In the genomic region with DNA sequence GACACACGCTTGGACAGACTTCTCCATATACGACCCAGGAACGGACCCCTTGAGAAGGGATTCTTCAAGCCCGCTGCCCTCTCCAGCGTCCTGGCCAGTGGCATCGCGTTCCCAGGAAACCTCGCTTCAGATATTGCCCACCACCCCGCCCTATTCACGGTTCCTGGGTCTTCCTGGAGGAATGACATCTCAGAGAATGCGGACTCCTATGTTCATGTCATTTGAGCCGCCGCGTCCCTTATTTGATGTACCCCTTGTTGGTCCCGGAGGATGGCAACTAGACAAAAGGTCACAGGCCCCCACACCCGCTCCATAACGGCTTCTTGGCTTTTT, we compare ENCODE assay signal across 7 cellular contexts. TPM values are rescaled to one million over a fixed set of nuclear protein-coding genes. Genes with fewer than 3 reads are reported as not detected.
DNase-seq lines count a peak whose midpoint lies in the region; ATAC-seq and TF ChIP-seq lines count a peak whose summit lies in the region.

No MANE protein-coding gene starts in this region.

- H3K27ac Mint-ChIP-seq in T-helper 2 cell treated with Interferon-gamma antibody and Interleukin-4, amounts not matched to agents 5 μg/mL and 100 μg/mL, for 36 hours, result peak overlapping the region; percentile 73

- H3K36me3 ChIP-seq in gastrocnemius medialis, result no peaks in the 10 kb centered on the region

- no peak for DNase-seq in HFF-Myc (ENCODE audit: extremely low read depth, low read depth)
- peak; percentile 6 for DNase-seq in T-helper 2 cell treated with Interferon-gamma antibody and Interleukin-4, amounts not matched to agents 5 μg/mL and 100 μg/mL, for 36 hours (ENCODE audit: low spot score)
- no peak for DNase-seq in foreskin fibroblast
- no peak for DNase-seq in gastrocnemius medialis
- no peak for DNase-seq in NCI-H2029 treated with DMSO at 0.1 percent for 48 hours (lab: John Stamatoyannopoulos, UW)
- DNase-seq in HCEC 1CT, result no peak

- ATAC-seq in gastrocnemius medialis (peak in 1 of 2 donors; percentile 8), HG03520 (IDR thresholded peaks at IDR 0.05; ENCODE audit: unreplicated experiment) (no peak)

- peak overlapping the region; percentile 93 to 97 (median 96) for H3K27ac ChIP-seq in gastrocnemius medialis

- H3K27me3 ChIP-seq in gastrocnemius medialis, result no peaks in the 10 kb centered on the region

- peaks cover 18 to 22% of the 10 kb centered on the region in 2 donors for H3K4me1 ChIP-seq in gastrocnemius medialis

- peaks cover 2% of the 10 kb centered on the region for H3K27me3 Mint-ChIP-seq in T-helper 2 cell treated with Interferon-gamma antibody and Interleukin-4, amounts not matched to agents 5 μg/mL and 100 μg/mL, for 36 hours (ENCODE audit: low read depth)

- in situ Hi-C loops in gastrocnemius medialis (cut with MboI; ENCODE audit: low sequenced_read_pairs in 4 of 4), result no loop called here

- intact Hi-C loops in gastrocnemius medialis (cut with DNase I; ENCODE audit: low total_unique reads), result no loop called here

- peaks cover 39% of the 10 kb centered on the region for H3K4me1 Mint-ChIP-seq in T-helper 2 cell treated with Interferon-gamma antibody and Interleukin-4, amounts not matched to agents 5 μg/mL and 100 μg/mL, for 36 hours (ENCODE audit: low read depth)

- TF ChIP-seq CTCF in HFF-Myc (IDR thresholded peaks at IDR 0.05; ENCODE audit: low read depth, low read length, missing control alignments) (no peak), foreskin fibroblast (IDR thresholded peaks at IDR 0.05; ENCODE audit: low read depth, low read length) (no peak), gastrocnemius medialis (IDR thresholded peaks at IDR 0.05 in 4 of 5, conservative IDR thresholded peaks at IDR 0.05 in 1 of 5) (no peak)

- H3K36me3 Mint-ChIP-seq in T-helper 2 cell treated with Interferon-gamma antibody and Interleukin-4, amounts not matched to agents 5 μg/mL and 100 μg/mL, for 36 hours (ENCODE audit: low read depth), result peaks cover 10% of the 10 kb centered on the region

- H3K4me3 ChIP-seq in HFF-Myc (replicated peaks; ENCODE audit: low read depth, low read length), result peak overlapping the region; percentile 70
- peak overlapping the region; percentile 94 to 95 for H3K4me3 ChIP-seq in foreskin fibroblast (ENCODE audit: low read depth in 1 of 2, low read length in 2 of 2)
- H3K4me3 ChIP-seq in gastrocnemius medialis, result peak overlapping the region; percentile 82 to 99 (median 95)

- no peaks in the 10 kb centered on the region for H3K9me3 ChIP-seq in gastrocnemius medialis

- peak overlapping the region; percentile 94 for H3K4me3 Mint-ChIP-seq in T-helper 2 cell treated with Interferon-gamma antibody and Interleukin-4, amounts not matched to agents 5 μg/mL and 100 μg/mL, for 36 hours

- TF ChIP-seq POLR2A in gastrocnemius medialis (IDR thresholded peaks at IDR 0.05), result no peak

- H3K9me3 Mint-ChIP-seq in T-helper 2 cell treated with Interferon-gamma antibody and Interleukin-4, amounts not matched to agents 5 μg/mL and 100 μg/mL, for 36 hours, result no peaks in the 10 kb centered on the region

RNA-seq across cellular contexts. Expression of gene CCDC93, which starts 0.6 kb away (rescaled TPM):
- total RNA-seq in gastrocnemius medialis, result 10 to 100 TPM in 3 of 4 donors, 1 to 10 TPM in 1; 9.6 to 13.6 (median 12.8) TPM
